In the genomic region with DNA sequence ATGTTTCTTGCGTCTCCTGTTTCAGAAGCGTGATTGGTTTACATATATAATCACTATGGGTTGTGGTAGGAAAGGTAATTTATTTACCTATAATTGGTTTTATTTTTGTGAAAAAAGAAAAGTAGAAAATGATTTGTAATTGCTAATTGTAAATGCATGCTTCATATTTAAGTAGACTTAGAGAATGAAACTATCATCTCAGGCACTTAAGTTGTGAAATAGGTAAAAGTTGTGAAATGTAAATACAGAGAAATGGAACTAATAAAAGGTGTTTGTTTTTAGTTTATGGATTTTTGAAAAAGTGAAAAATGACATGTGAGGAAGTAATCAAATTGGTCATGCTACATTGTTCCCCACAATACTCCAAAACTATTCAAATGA, we compare ENCODE assay signal across 16 cellular contexts.
DNase-seq lines count a peak whose midpoint lies in the region; ATAC-seq and TF ChIP-seq lines count a peak whose summit lies in the region.
"Had no signal": no experiment of that assay in that cellular context is flagged by ENCODE, and none has a peak within 500 bp of the region (broad histone marks: within the 10 kb centered on the region; RNA-seq: fewer than 3 reads in every experiment).

No MANE protein-coding gene starts in this region.

- H3K9me3 ChIP-seq in Caco-2 (no peaks in the 10 kb centered on the region), liver (ENCODE audit: control insufficient read depth in 4 of 4, low read length in 3 of 4) (no peaks in the 10 kb centered on the region), right cardiac atrium (ENCODE audit: control insufficient read depth, low read length) (no peaks in the 10 kb centered on the region)
- H3K9me3 ChIP-seq: tibial nerve had no signal

- H3K4me1 ChIP-seq in Caco-2: peaks cover 19% of the 10 kb centered on the region; the same call in 1 of the 2 replicates
- H3K4me1 ChIP-seq in liver (ENCODE audit: control insufficient read depth in 4 of 4, insufficient read depth in 4 of 4, low read length in 3 of 4): peaks cover 0 to 9% (median 1%) of the 10 kb centered on the region in 4 donors
- no peaks in the 10 kb centered on the region for H3K4me1 ChIP-seq in right cardiac atrium (ENCODE audit: control insufficient read depth, insufficient read depth, low read length)
- H3K4me1 ChIP-seq: parathyroid adenoma had no signal

- H3K27me3 ChIP-seq in Caco-2 (replicated peaks; ENCODE audit: control insufficient read depth, insufficient read depth, low read length) (no peaks in the 10 kb centered on the region), liver (ENCODE audit: control insufficient read depth in 4 of 4, insufficient read depth in 4 of 4, low read length in 3 of 4) (no peaks in the 10 kb centered on the region), right cardiac atrium (ENCODE audit: control insufficient read depth, insufficient read depth) (no peaks in the 10 kb centered on the region)
- H3K27me3 ChIP-seq: tibial nerve had no signal

- H3K4me3 Mint-ChIP-seq in Caco-2 (ENCODE audit: unreplicated experiment) (no peak overlapping the region), WTC11 (no peak overlapping the region)
- H3K4me3 Mint-ChIP-seq: activated CD4-positive, alpha-beta T cell treated with anti-CD3 and anti-CD28 coated beads for 36 hours; activated T-cell treated with anti-CD3 and anti-CD28 coated beads, Interleukin-2, amount 50 U/mL, for 4 hours; memory B cell; T-helper 1 cell treated with Interleukin-12 subunit alpha and Interleukin-12 subunit beta and Interleukin-4 antibody, amounts not matched to agents 30 μg/mL and 1 μg/mL, for 36 hours had no signal

- H3K27ac Mint-ChIP-seq in Caco-2 (ENCODE audit: unreplicated experiment): peak overlapping the region; percentile 55
- peak overlapping the region; percentile 70; the same call in 1 of the 2 replicates for H3K27ac Mint-ChIP-seq in WTC11
- H3K27ac Mint-ChIP-seq: activated CD4-positive, alpha-beta T cell treated with anti-CD3 and anti-CD28 coated beads for 36 hours; memory B cell; T-helper 1 cell treated with Interleukin-12 subunit alpha and Interleukin-12 subunit beta and Interleukin-4 antibody, amounts not matched to agents 30 μg/mL and 1 μg/mL, for 36 hours had no signal

- POLR2A ChIA-PET in Caco-2 (lab: Charles Lee): no interaction called here
- POLR2A ChIA-PET in WTC11 (lab: Charles Lee): no interaction called here

- H3K27me3 Mint-ChIP-seq in Caco-2 (ENCODE audit: insufficient read depth, unreplicated experiment) (no peaks in the 10 kb centered on the region), WTC11 (ENCODE audit: low read depth) (no peaks in the 10 kb centered on the region)
- H3K27me3 Mint-ChIP-seq: activated CD4-positive, alpha-beta T cell treated with anti-CD3 and anti-CD28 coated beads for 36 hours; memory B cell had no signal

- DNase-seq in Caco-2 (no peak), WTC11 (ENCODE audit: low spot score) (no peak), right cardiac atrium (no peak), NCI-H345 (lab: John Stamatoyannopoulos, UW) (no peak), foreskin fibroblast (no peak)
- DNase-seq: activated CD4-positive, alpha-beta T cell treated with anti-CD3 and anti-CD28 coated beads for 36 hours; activated T-cell treated with anti-CD3 and anti-CD28 coated beads, Interleukin-2, amount 50 U/mL, for 4 hours; DMS79 treated with DMSO at 0.1 percent for 48 hours; NCI-H1092 had no signal

- no peak for TF ChIP-seq RAD21 in liver (IDR thresholded peaks at IDR 0.05)

- BruUV-seq in Caco-2 (replicated peaks; lab: Mats Ljungman, UMichigan): no TSS peak

- no peak for TF ChIP-seq CTCF in 22Rv1 (IDR thresholded peaks at IDR 0.05)
- no peak for TF ChIP-seq CTCF in Caco-2 (IDR thresholded peaks at IDR 0.05; ENCODE audit: insufficient read depth in 1 of 2, low read depth in 1 of 2, low read length in 1 of 2, severe bottlenecking in 1 of 2, unreplicated experiment in 1 of 2)
- no peak for TF ChIP-seq CTCF in WTC11 (IDR thresholded peaks at IDR 0.05)
- TF ChIP-seq CTCF in liver (IDR thresholded peaks at IDR 0.05; ENCODE audit: low read depth, low read length, missing input control): no peak
- TF ChIP-seq CTCF in foreskin fibroblast (IDR thresholded peaks at IDR 0.05; ENCODE audit: low read depth, low read length): no peak

- H3K4me3 ChIP-seq in Caco-2 (ENCODE audit: low read depth, low read length) (no peak overlapping the region), liver (ENCODE audit: low read depth in 1 of 3, low read length in 3 of 3) (no peak overlapping the region), right cardiac atrium (ENCODE audit: low read length) (no peak overlapping the region), foreskin fibroblast (ENCODE audit: low read depth in 1 of 2, low read length in 2 of 2) (no peak overlapping the region)
- H3K4me3 ChIP-seq: tibial nerve had no signal

- H3K27ac ChIP-seq in 22Rv1 (peak overlapping the region; percentile 35), liver (ENCODE audit: low read depth in 1 of 2, low read length in 2 of 2) (peak overlapping the region in 1 of 2 donors; percentile 8), right cardiac atrium (ENCODE audit: low read length) (no peak overlapping the region)
- H3K27ac ChIP-seq: parathyroid adenoma had no signal

- ATAC-seq in WTC11: no peak
- ATAC-seq in right cardiac atrium: no peak
- ATAC-seq in GM21737 (IDR thresholded peaks at IDR 0.05; ENCODE audit: unreplicated experiment): no peak
- ATAC-seq: activated CD4-positive, alpha-beta T cell treated with anti-CD3 and anti-CD28 coated beads for 36 hours; activated T-cell treated with anti-CD3 and anti-CD28 coated beads, Interleukin-2, amount 50 U/mL, for 4 hours had no signal

- intact Hi-C loops in Caco-2 (cut with micrococcal nuclease; ENCODE audit: unreplicated experiment) (loop anchor here (1.0 kb wide), 1 partner anchor 47 kb away; no protein-coding TSS in a partner anchor), right cardiac atrium (cut with DNase I) (no loop called here)

- H3K4me1 Mint-ChIP-seq in Caco-2 (ENCODE audit: low read depth, unreplicated experiment): peaks cover 12% of the 10 kb centered on the region
- H3K4me1 Mint-ChIP-seq in WTC11: no peaks in the 10 kb centered on the region
- H3K4me1 Mint-ChIP-seq: memory B cell had no signal

- H3K9ac ChIP-seq in liver (ENCODE audit: low read depth in 1 of 2, low read length in 2 of 2): no peak overlapping the region
- H3K9ac ChIP-seq: parathyroid adenoma had no signal

- no peaks in the 10 kb centered on the region for H3K9me3 Mint-ChIP-seq in Caco-2 (ENCODE audit: unreplicated experiment)
- no peaks in the 10 kb centered on the region for H3K9me3 Mint-ChIP-seq in WTC11
- H3K9me3 Mint-ChIP-seq: activated T-cell treated with anti-CD3 and anti-CD28 coated beads, Interleukin-2, amount 50 U/mL, for 4 hours; memory B cell; T-helper 1 cell treated with Interleukin-12 subunit alpha and Interleukin-12 subunit beta and Interleukin-4 antibody, amounts not matched to agents 30 μg/mL and 1 μg/mL, for 36 hours had no signal

- 85% methylated on average over 2 of the region's 2 CpGs for WGBS in liver
- 84% methylated on average over 2 of the region's 2 CpGs for WGBS in right cardiac atrium

- peaks cover 10% of the 10 kb centered on the region for H3K36me3 Mint-ChIP-seq in Caco-2 (ENCODE audit: insufficient read depth, unreplicated experiment)
- H3K36me3 Mint-ChIP-seq in WTC11: no peaks in the 10 kb centered on the region

- CTCF ChIA-PET in Caco-2 (lab: Charles Lee) (no interaction called here), WTC11 (lab: Charles Lee) (no interaction called here)

- no peaks in the 10 kb centered on the region for H3K36me3 ChIP-seq in Caco-2 (ENCODE audit: control insufficient read depth, insufficient read depth, low read length)
- H3K36me3 ChIP-seq in liver (ENCODE audit: control insufficient read depth in 4 of 4, insufficient read depth in 3 of 4, low read depth in 1 of 4, low read length in 3 of 4): no peaks in the 10 kb centered on the region

TF ChIP-seq in WTC11, 78 proteins besides CTCF, POLR2A, EP300 and RAD21 (continues in another document):
- TF ChIP-seq, protein P1, sequence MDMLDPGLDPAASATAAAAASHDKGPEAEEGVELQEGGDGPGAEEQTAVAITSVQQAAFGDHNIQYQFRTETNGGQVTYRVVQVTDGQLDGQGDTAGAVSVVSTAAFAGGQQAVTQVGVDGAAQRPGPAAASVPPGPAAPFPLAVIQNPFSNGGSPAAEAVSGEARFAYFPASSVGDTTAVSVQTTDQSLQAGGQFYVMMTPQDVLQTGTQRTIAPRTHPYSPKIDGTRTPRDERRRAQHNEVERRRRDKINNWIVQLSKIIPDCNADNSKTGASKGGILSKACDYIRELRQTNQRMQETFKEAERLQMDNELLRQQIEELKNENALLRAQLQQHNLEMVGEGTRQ (CRISPR knock-in tag; IDR thresholded peaks at IDR 0.05): no peak
- TF ChIP-seq, protein P2, sequence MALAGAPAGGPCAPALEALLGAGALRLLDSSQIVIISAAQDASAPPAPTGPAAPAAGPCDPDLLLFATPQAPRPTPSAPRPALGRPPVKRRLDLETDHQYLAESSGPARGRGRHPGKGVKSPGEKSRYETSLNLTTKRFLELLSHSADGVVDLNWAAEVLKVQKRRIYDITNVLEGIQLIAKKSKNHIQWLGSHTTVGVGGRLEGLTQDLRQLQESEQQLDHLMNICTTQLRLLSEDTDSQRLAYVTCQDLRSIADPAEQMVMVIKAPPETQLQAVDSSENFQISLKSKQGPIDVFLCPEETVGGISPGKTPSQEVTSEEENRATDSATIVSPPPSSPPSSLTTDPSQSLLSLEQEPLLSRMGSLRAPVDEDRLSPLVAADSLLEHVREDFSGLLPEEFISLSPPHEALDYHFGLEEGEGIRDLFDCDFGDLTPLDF (CRISPR knock-in tag; IDR thresholded peaks at IDR 0.05): no peak

TF ChIP-seq in liver, 16 proteins besides CTCF, POLR2A, EP300 and RAD21:
- TF ChIP-seq FOXA2 (IDR thresholded peaks at IDR 0.05): peak; percentile 54
- no peak for TF ChIP-seq EGR1 (IDR thresholded peaks at IDR 0.05; ENCODE audit: low read depth in 2 of 2)
